1 cellular context compared by ENCODE assay signal in genomic region chr2:104746299-104746698, GRCh38.
TF ChIP-seq lines count a peak whose summit lies in the region.

No MANE protein-coding gene starts in this region.

TF ChIP-seq in GM23338, 12 proteins besides CTCF, POLR2A, EP300 and RAD21 (continued from another document):
- TF ChIP-seq, protein P1, sequence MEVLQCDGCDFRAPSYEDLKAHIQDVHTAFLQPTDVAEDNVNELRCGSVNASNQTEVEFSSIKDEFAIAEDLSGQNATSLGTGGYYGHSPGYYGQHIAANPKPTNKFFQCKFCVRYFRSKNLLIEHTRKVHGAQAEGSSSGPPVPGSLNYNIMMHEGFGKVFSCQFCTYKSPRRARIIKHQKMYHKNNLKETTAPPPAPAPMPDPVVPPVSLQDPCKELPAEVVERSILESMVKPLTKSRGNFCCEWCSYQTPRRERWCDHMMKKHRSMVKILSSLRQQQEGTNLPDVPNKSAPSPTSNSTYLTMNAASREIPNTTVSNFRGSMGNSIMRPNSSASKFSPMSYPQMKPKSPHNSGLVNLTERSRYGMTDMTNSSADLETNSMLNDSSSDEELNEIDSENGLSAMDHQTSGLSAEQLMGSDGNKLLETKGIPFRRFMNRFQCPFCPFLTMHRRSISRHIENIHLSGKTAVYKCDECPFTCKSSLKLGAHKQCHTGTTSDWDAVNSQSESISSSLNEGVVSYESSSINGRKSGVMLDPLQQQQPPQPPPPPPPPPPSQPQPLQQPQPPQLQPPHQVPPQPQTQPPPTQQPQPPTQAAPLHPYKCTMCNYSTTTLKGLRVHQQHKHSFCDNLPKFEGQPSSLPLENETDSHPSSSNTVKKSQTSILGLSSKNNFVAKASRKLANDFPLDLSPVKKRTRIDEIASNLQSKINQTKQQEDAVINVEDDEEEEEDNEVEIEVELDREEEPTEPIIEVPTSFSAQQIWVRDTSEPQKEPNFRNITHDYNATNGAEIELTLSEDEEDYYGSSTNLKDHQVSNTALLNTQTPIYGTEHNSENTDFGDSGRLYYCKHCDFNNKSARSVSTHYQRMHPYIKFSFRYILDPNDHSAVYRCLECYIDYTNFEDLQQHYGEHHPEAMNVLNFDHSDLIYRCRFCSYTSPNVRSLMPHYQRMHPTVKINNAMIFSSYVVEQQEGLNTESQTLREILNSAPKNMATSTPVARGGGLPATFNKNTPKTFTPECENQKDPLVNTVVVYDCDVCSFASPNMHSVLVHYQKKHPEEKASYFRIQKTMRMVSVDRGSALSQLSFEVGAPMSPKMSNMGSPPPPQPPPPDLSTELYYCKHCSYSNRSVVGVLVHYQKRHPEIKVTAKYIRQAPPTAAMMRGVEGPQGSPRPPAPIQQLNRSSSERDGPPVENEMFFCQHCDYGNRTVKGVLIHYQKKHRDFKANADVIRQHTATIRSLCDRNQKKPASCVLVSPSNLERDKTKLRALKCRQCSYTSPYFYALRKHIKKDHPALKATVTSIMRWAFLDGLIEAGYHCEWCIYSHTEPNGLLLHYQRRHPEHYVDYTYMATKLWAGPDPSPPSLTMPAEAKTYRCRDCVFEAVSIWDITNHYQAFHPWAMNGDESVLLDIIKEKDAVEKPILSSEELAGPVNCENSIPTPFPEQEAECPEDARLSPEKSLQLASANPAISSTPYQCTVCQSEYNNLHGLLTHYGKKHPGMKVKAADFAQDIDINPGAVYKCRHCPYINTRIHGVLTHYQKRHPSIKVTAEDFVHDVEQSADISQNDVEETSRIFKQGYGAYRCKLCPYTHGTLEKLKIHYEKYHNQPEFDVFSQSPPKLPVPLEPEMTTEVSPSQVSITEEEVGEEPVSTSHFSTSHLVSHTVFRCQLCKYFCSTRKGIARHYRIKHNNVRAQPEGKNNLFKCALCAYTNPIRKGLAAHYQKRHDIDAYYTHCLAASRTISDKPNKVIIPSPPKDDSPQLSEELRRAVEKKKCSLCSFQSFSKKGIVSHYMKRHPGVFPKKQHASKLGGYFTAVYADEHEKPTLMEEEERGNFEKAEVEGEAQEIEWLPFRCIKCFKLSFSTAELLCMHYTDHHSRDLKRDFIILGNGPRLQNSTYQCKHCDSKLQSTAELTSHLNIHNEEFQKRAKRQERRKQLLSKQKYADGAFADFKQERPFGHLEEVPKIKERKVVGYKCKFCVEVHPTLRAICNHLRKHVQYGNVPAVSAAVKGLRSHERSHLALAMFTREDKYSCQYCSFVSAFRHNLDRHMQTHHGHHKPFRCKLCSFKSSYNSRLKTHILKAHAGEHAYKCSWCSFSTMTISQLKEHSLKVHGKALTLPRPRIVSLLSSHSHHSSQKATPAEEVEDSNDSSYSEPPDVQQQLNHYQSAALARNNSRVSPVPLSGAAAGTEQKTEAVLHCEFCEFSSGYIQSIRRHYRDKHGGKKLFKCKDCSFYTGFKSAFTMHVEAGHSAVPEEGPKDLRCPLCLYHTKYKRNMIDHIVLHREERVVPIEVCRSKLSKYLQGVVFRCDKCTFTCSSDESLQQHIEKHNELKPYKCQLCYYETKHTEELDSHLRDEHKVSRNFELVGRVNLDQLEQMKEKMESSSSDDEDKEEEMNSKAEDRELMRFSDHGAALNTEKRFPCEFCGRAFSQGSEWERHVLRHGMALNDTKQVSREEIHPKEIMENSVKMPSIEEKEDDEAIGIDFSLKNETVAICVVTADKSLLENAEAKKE (CRISPR knock-in tag; IDR thresholded peaks at IDR 0.05): no peak
- no peak for TF ChIP-seq EZH2 (IDR thresholded peaks at IDR 0.05; ENCODE audit: low read depth, unreplicated experiment)
- TF ChIP-seq STAT1 (IDR thresholded peaks at IDR 0.05; ENCODE audit: unreplicated experiment): no peak
